Comparison of ENCODE assay signal across 19 cellular contexts in genomic region chr14:86574778-86575129, GRCh38.
"Had no signal": no experiment of that assay in that cellular context is flagged by ENCODE, and none has a peak within 500 bp of the region (broad histone marks: within the 10 kb centered on the region; RNA-seq: fewer than 3 reads in every experiment).

No MANE protein-coding gene starts in this region.

- H3K27me3 Mint-ChIP-seq: activated CD4-positive, alpha-beta memory T cell treated with anti-CD3 and anti-CD28 coated beads for 36 hours had no signal

- H3K27ac ChIP-seq: adrenal gland, foreskin keratinocyte, neutrophil, thoracic aorta, upper lobe of left lung had no signal

- DNase-seq: activated CD4-positive, alpha-beta memory T cell treated with anti-CD3 and anti-CD28 coated beads for 36 hours; activated CD4-positive, alpha-beta T cell treated with anti-CD3 and anti-CD28 coated beads for 4 hours; activated gamma-delta T cell treated with Interleukin-2 at 50 U/mL for 16 hours; activated T-cell treated with anti-CD3 and anti-CD28 coated beads for 4 hours; adrenal gland; hippocampal formation; left cardiac atrium; natural killer cell; stimulated activated CD4-positive, alpha-beta T cell treated with anti-CD3 and anti-CD28 coated beads, Interleukin-4, amount 100 ng/mL, for 24 hours; upper lobe of left lung had no signal

- H3K36me3 ChIP-seq: adrenal gland, neutrophil, thoracic aorta, upper lobe of left lung had no signal

- H3K4me3 Mint-ChIP-seq: activated CD4-positive, alpha-beta memory T cell treated with anti-CD3 and anti-CD28 coated beads for 36 hours; activated T-helper 1 cell treated with anti-CD3 and anti-CD28 coated beads, Interleukin-12 subunit alpha, Interleukin-12 subunit beta, Interleukin-2, Interleukin-4 antibody, amounts not matched to agents 30 ng/mL and 10 ng/mL and 1 ng/mL, durations not matched to agents 14 hours and 24 hours and 36 hours; natural killer cell; stimulated activated effector memory CD8-positive, alpha-beta T cell treated with anti-CD3 and anti-CD28 coated beads, Interleukin-12 subunit alpha, Interleukin-12 subunit beta, amount 100 ng/mL, for 72 hours; T-helper 2 cell treated with Interferon-gamma antibody and Interleukin-4, amounts not matched to agents 5 μg/mL and 100 μg/mL, for 36 hours; WTC11 had no signal

- H3K4me1 Mint-ChIP-seq: natural killer cell; stimulated activated effector memory CD8-positive, alpha-beta T cell treated with anti-CD3 and anti-CD28 coated beads, Interleukin-12 subunit alpha, Interleukin-12 subunit beta, amount 100 ng/mL, for 72 hours; WTC11 had no signal

- H3K4me3 ChIP-seq: adrenal gland, thoracic aorta, upper lobe of left lung had no signal

- H3K27me3 ChIP-seq: adrenal gland, foreskin keratinocyte, neutrophil, upper lobe of left lung had no signal

- H3K4me1 ChIP-seq: adrenal gland, foreskin keratinocyte, upper lobe of left lung had no signal

- H3K36me3 Mint-ChIP-seq: activated CD4-positive, alpha-beta memory T cell treated with anti-CD3 and anti-CD28 coated beads for 36 hours; natural killer cell; stimulated activated effector memory CD8-positive, alpha-beta T cell treated with anti-CD3 and anti-CD28 coated beads, Interleukin-12 subunit alpha, Interleukin-12 subunit beta, amount 100 ng/mL, for 72 hours; WTC11 had no signal

- ATAC-seq: activated naive CD4-positive, alpha-beta T cell treated with anti-CD3 and anti-CD28 coated beads, Interleukin-2, amount 50 U/mL, for 72 hours; foreskin keratinocyte; left cardiac atrium; natural killer cell; sciatic nerve; stimulated activated effector memory CD8-positive, alpha-beta T cell treated with anti-CD3 and anti-CD28 coated beads, Interleukin-12 subunit alpha, Interleukin-12 subunit beta, amount 100 ng/mL, for 72 hours; WTC11 had no signal

- H3K27ac Mint-ChIP-seq: activated CD4-positive, alpha-beta memory T cell treated with anti-CD3 and anti-CD28 coated beads for 36 hours; activated naive CD4-positive, alpha-beta T cell treated with anti-CD3 and anti-CD28 coated beads, Interleukin-2, amount 50 U/mL, for 72 hours; activated T-helper 1 cell treated with anti-CD3 and anti-CD28 coated beads, Interleukin-12 subunit alpha, Interleukin-12 subunit beta, Interleukin-2, Interleukin-4 antibody, amounts not matched to agents 30 ng/mL and 10 ng/mL and 1 ng/mL, durations not matched to agents 14 hours and 24 hours and 36 hours; natural killer cell; stimulated activated effector memory CD8-positive, alpha-beta T cell treated with anti-CD3 and anti-CD28 coated beads, Interleukin-12 subunit alpha, Interleukin-12 subunit beta, amount 100 ng/mL, for 72 hours; T-helper 2 cell treated with Interferon-gamma antibody and Interleukin-4, amounts not matched to agents 5 μg/mL and 100 μg/mL, for 36 hours; WTC11 had no signal

- H3K9me3 ChIP-seq: adrenal gland, neutrophil had no signal
